In the genomic region with DNA sequence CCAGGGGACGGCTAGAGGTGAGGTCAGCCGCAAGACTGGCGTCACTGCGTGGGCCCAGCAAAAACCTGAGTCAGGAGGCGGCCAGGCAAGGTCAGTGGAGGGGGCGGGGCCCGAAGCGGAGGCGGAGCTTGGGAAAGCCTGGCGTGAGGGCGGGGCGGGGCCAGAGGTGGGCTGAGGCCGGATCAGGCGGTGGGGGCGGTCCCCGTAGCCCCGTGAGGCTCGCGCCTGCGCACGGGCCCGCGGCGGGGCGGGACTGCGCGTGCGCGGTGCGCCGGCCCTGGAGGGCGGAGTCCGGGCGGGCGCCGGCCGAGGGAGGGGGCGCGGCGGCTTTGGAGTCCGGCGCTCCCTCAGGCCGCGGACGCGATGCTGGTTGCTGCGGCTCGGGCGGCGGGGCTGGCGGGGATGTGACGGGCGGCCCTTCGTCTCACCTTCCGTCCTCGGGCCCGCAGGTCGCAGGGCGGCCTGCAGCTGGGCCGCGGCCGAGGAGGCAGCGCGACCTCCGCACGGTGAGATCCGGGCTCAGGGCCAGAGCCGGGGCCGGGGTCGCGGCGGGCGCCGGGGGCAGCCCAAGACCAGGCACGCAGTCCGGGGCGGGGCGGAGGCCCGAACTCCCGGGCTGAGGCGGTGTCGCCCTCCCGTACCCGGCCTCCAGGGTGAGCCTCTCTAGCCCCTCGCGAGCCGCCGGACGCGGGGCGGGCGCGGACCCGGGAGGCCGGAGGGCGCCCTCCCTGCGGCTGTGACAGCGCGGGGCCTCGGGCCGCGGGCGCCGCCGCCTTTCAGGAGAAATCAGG, we compare ENCODE assay signal across 8 cellular contexts. TPM values are rescaled to one million over a fixed set of nuclear protein-coding genes. Genes with fewer than 3 reads are reported as not detected.
DNase-seq lines count a peak whose midpoint lies in the region; ATAC-seq and TF ChIP-seq lines count a peak whose summit lies in the region.

Gene CCSER2, plus strand, starts transcription at position 287 of the 791 bp plus-strand sequence. CDS start 42,464 bp downstream, outside the sequence.

- ATAC-seq in GM21723 (IDR thresholded peaks at IDR 0.05; ENCODE audit: unreplicated experiment) = peak; percentile 73
- ATAC-seq in stimulated activated naive CD8-positive, alpha-beta T cell treated with anti-CD3 and anti-CD28 coated beads, Interleukin-15, amount 100 ng/mL, for 72 hours = peak; percentile 69

- H3K27ac ChIP-seq in neural cell (ENCODE audit: low read length) = peak within 1 kb of the TSS; percentile 82

- H3K27ac Mint-ChIP-seq in stimulated activated naive CD8-positive, alpha-beta T cell treated with anti-CD3 and anti-CD28 coated beads, Interleukin-15, amount 100 ng/mL, for 72 hours = peak within 1 kb of the TSS; percentile 98 to 100

- no peak for TF ChIP-seq CTCF in fibroblast of the aortic adventitia (IDR thresholded peaks at IDR 0.05; ENCODE audit: insufficient read depth, low read length)
- peak; percentile 44 for TF ChIP-seq CTCF in neural cell (IDR thresholded peaks at IDR 0.05; ENCODE audit: poor library complexity, severe bottlenecking)

- H4K20me1 ChIP-seq in neural cell (ENCODE audit: insufficient read depth) = no peaks in the 10 kb centered on the region

- H3K9me3 Mint-ChIP-seq in stimulated activated naive CD8-positive, alpha-beta T cell treated with anti-CD3 and anti-CD28 coated beads, Interleukin-15, amount 100 ng/mL, for 72 hours = no peaks in the 10 kb centered on the region

- H3K27me3 ChIP-seq in neural cell (ENCODE audit: insufficient read depth, low read depth, low read length) = no peaks in the 10 kb centered on the region

- TF ChIP-seq EP300 in neural cell (conservative IDR thresholded peaks at IDR 0.05; ENCODE audit: poor library complexity, severe bottlenecking) = peak; percentile 45

- H3K9me3 ChIP-seq in neural cell (ENCODE audit: low read length) = no peaks in the 10 kb centered on the region

- H3K4me3 ChIP-seq in fibroblast of the aortic adventitia (ENCODE audit: low read depth, low read length) (peak within 1 kb of the TSS; percentile 61), neural cell (ENCODE audit: low read length) (peak within 1 kb of the TSS; percentile 82)

- peak; percentile 83 for TF ChIP-seq POLR2A in Raji (IDR thresholded peaks at IDR 0.05; ENCODE audit: insufficient read depth, low read depth, low read length)

- peak within 1 kb of the TSS; percentile 66 for H3K4me2 ChIP-seq in neural cell (ENCODE audit: low read length)

- peak within 1 kb of the TSS; percentile 89 to 97 for H3K4me3 Mint-ChIP-seq in stimulated activated naive CD8-positive, alpha-beta T cell treated with anti-CD3 and anti-CD28 coated beads, Interleukin-15, amount 100 ng/mL, for 72 hours

- H3K27me3 Mint-ChIP-seq in stimulated activated naive CD8-positive, alpha-beta T cell treated with anti-CD3 and anti-CD28 coated beads, Interleukin-15, amount 100 ng/mL, for 72 hours = no peaks in the 10 kb centered on the region

- H2AFZ ChIP-seq in neural cell (ENCODE audit: low read depth, low read length) = peak within 1 kb of the TSS; percentile 65

- no peak for TF ChIP-seq RAD21 in neural cell (conservative IDR thresholded peaks at IDR 0.05)

- no peaks in the 10 kb centered on the region for H3F3A ChIP-seq in neural cell (ENCODE audit: insufficient read depth, low read length, poor library complexity, severe bottlenecking)

- no peaks in the 10 kb centered on the region for H3K36me3 ChIP-seq in neural cell (ENCODE audit: insufficient read depth, low read length)

- peak within 1 kb of the TSS; percentile 84 for H3K9ac ChIP-seq in neural cell (ENCODE audit: low read length)

- peaks cover 42% of the 10 kb centered on the region for H3K79me2 ChIP-seq in neural cell (replicated peaks; ENCODE audit: insufficient read depth, low read length)

- no peaks in the 10 kb centered on the region for H3K9me2 ChIP-seq in neural cell (ENCODE audit: insufficient read depth, low read length)

- peaks cover 27% of the 10 kb centered on the region for H3K4me1 Mint-ChIP-seq in stimulated activated naive CD8-positive, alpha-beta T cell treated with anti-CD3 and anti-CD28 coated beads, Interleukin-15, amount 100 ng/mL, for 72 hours

- DNase-seq in EL = peak; percentile 95
- DNase-seq in KG1 (lab: John Stamatoyannopoulos, UW) = peak; percentile 78
- peak; percentile 97 for DNase-seq in activated effector memory CD4-positive, alpha-beta T cell treated with anti-CD3 and anti-CD28 coated beads, Interleukin-2, amount 50 U/mL, for 16 hours
- DNase-seq in fibroblast of the aortic adventitia (ENCODE audit: low read depth) = peak; percentile 91
- DNase-seq in stimulated activated naive CD8-positive, alpha-beta T cell treated with anti-CD3 and anti-CD28 coated beads, Interleukin-15, amount 100 ng/mL, for 72 hours = peak; percentile 93 to 94

TF ChIP-seq in neural cell, 6 proteins besides CTCF, POLR2A, EP300 and RAD21:
- TF ChIP-seq TAF1 (IDR thresholded peaks at IDR 0.05; ENCODE audit: low read depth) = peak; percentile 40
- no peak for TF ChIP-seq SMC3 (conservative IDR thresholded peaks at IDR 0.05; ENCODE audit: poor library complexity)
- peak; percentile 65 for TF ChIP-seq MXI1 (conservative IDR thresholded peaks at IDR 0.05; ENCODE audit: poor library complexity, severe bottlenecking)
- peak; percentile 96 for TF ChIP-seq POLR2AphosphoS5 (IDR thresholded peaks at IDR 0.05)
- TF ChIP-seq REST (IDR thresholded peaks at IDR 0.05; ENCODE audit: borderline replicate concordance) = peak; percentile 19
- TF ChIP-seq EZH2 (IDR thresholded peaks at IDR 0.05; ENCODE audit: borderline replicate concordance, insufficient read depth, low read length, poor library complexity, severe bottlenecking) = no peak

RNA-seq across cellular contexts. Expression of gene CCSER2, which starts in this region (rescaled TPM):
- 40.8 and 49.6 TPM in 2 replicates for total RNA-seq in fibroblast of the aortic adventitia (ENCODE audit: low replicate concordance)
- polyA plus RNA-seq in neural cell = 35.1 and 38.3 TPM in 2 replicates
- 146 and 172 TPM in 2 replicates for polyA minus RNA-seq in neural cell

Comparison
In these comparisons a context has a peak if more than half of its experiments do, and no peak if none do; other contexts are left out.
1. Peak in every context shown above with its lines: DNase-seq, ATAC-seq, H3K4me3 ChIP-seq and H3K27ac ChIP-seq.